In genomic region chr16:58127634-58128033, GRCh38 we compare ENCODE assay signal across 8 cellular contexts. TPM values are rescaled to one million over a fixed set of nuclear protein-coding genes. Genes with fewer than 3 reads are reported as not detected.
DNase-seq lines count a peak whose midpoint lies in the region; ATAC-seq and TF ChIP-seq lines count a peak whose summit lies in the region.

No MANE protein-coding gene starts in this region.

- 6% methylated on average over 4 of the region's 4 CpGs for WGBS in testis, 2 donors

- H3K4me3 Mint-ChIP-seq in activated CD4-positive, alpha-beta T cell treated with anti-CD3 and anti-CD28 coated beads, Interleukin-2, amount 10 ng/mL, durations not matched to agents 24 days and 14 days = peak overlapping the region; percentile 80
- H3K4me3 Mint-ChIP-seq in activated CD8-positive, alpha-beta T cell treated with anti-CD3 and anti-CD28 coated beads, Interleukin-2, amount 10 ng/mL, durations not matched to agents 7 days and 5 days = peak overlapping the region; percentile 86

- CTCF ChIA-PET in activated CD8-positive, alpha-beta T cell treated with anti-CD3 and anti-CD28 coated beads, Interleukin-2, amount 10 ng/mL, durations not matched to agents 7 days and 5 days (lab: Charles Lee) = interaction anchor here (0.6 to 2.4 kb wide), 10 partner anchors 15 to 209 kb away, joined by 3 to 14 read pairs (median 4); partner anchors contain the start of genes USB1 and ZNF319

- H3K27ac ChIP-seq in testis = peak overlapping the region in 1 of 2 donors; percentile 53

- no peaks in the 10 kb centered on the region for H3K27me3 Mint-ChIP-seq in activated CD4-positive, alpha-beta T cell treated with anti-CD3 and anti-CD28 coated beads, Interleukin-2, amount 10 ng/mL, durations not matched to agents 24 days and 14 days
- no peaks in the 10 kb centered on the region for H3K27me3 Mint-ChIP-seq in activated CD8-positive, alpha-beta T cell treated with anti-CD3 and anti-CD28 coated beads, Interleukin-2, amount 10 ng/mL, durations not matched to agents 7 days and 5 days (ENCODE audit: low read depth)

- intact Hi-C loops in activated CD4-positive, alpha-beta T cell treated with anti-CD3 and anti-CD28 coated beads, Interleukin-2, amount 10 ng/mL, durations not matched to agents 24 days and 14 days (cut with micrococcal nuclease) = loop anchor here (2.0 to 10.0 kb wide), 3 partner anchors 125 to 607 kb away; partner anchors contain the start of genes GOT2, USB1 and ZNF319
- intact Hi-C loops in testis (cut with DNase I; ENCODE audit: low total_unique reads) = no loop called here

- H3K4me3 ChIP-seq in testis = peak overlapping the region; percentile 79 to 95

- no peaks in the 10 kb centered on the region for H3K27me3 ChIP-seq in testis

- no peaks in the 10 kb centered on the region for H3K9me3 ChIP-seq in testis

- ATAC-seq in activated CD8-positive, alpha-beta T cell treated with anti-CD3 and anti-CD28 coated beads, Interleukin-2, amount 10 ng/mL, durations not matched to agents 7 days and 5 days = no peak
- no peak for ATAC-seq in HG02610 (IDR thresholded peaks at IDR 0.05; ENCODE audit: unreplicated experiment)

- peaks cover 5% of the 10 kb centered on the region for H3K36me3 Mint-ChIP-seq in activated CD4-positive, alpha-beta T cell treated with anti-CD3 and anti-CD28 coated beads, Interleukin-2, amount 10 ng/mL, durations not matched to agents 24 days and 14 days (ENCODE audit: low read depth)
- H3K36me3 Mint-ChIP-seq in activated CD8-positive, alpha-beta T cell treated with anti-CD3 and anti-CD28 coated beads, Interleukin-2, amount 10 ng/mL, durations not matched to agents 7 days and 5 days (ENCODE audit: low read depth) = peaks cover 11% of the 10 kb centered on the region

- H3K36me3 ChIP-seq in testis (ENCODE audit: low read depth, missing control alignments) = no peaks in the 10 kb centered on the region

- H3K27ac Mint-ChIP-seq in activated CD4-positive, alpha-beta T cell treated with anti-CD3 and anti-CD28 coated beads, Interleukin-2, amount 10 ng/mL, durations not matched to agents 24 days and 14 days = peak overlapping the region; percentile 73
- H3K27ac Mint-ChIP-seq in activated CD8-positive, alpha-beta T cell treated with anti-CD3 and anti-CD28 coated beads, Interleukin-2, amount 10 ng/mL, durations not matched to agents 7 days and 5 days = no peak overlapping the region

- H3K4me1 ChIP-seq in testis = peaks cover 29% of the 10 kb centered on the region

- POLR2A ChIA-PET in activated CD8-positive, alpha-beta T cell treated with anti-CD3 and anti-CD28 coated beads, Interleukin-2, amount 10 ng/mL, durations not matched to agents 7 days and 5 days (lab: Charles Lee) = no interaction called here

- peak; percentile 62 for DNase-seq in activated CD4-positive, alpha-beta T cell treated with anti-CD3 and anti-CD28 coated beads, Interleukin-2, amount 10 ng/mL, durations not matched to agents 24 days and 14 days
- DNase-seq in activated CD4-positive, alpha-beta T cell treated with anti-CD3 and anti-CD28 coated beads, Interleukin-2, amount 50 U/mL, for 48 hours = no peak
- no peak for DNase-seq in activated CD8-positive, alpha-beta T cell treated with anti-CD3 and anti-CD28 coated beads, Interleukin-2, amount 10 ng/mL, durations not matched to agents 7 days and 5 days
- DNase-seq in iris pigment epithelial cell (ENCODE audit: low read depth) (peak; percentile 15), testis (no peak), T-helper 9 cell (no peak), H4 (ENCODE audit: low spot score) (no peak)

- TF ChIP-seq CTCF in testis (IDR thresholded peaks at IDR 0.05) = no peak

- no peaks in the 10 kb centered on the region for H3K9me3 Mint-ChIP-seq in activated CD4-positive, alpha-beta T cell treated with anti-CD3 and anti-CD28 coated beads, Interleukin-2, amount 10 ng/mL, durations not matched to agents 24 days and 14 days
- peaks cover 3% of the 10 kb centered on the region for H3K9me3 Mint-ChIP-seq in activated CD8-positive, alpha-beta T cell treated with anti-CD3 and anti-CD28 coated beads, Interleukin-2, amount 10 ng/mL, durations not matched to agents 7 days and 5 days (ENCODE audit: insufficient read depth)

- peaks cover 40% of the 10 kb centered on the region for H3K4me1 Mint-ChIP-seq in activated CD4-positive, alpha-beta T cell treated with anti-CD3 and anti-CD28 coated beads, Interleukin-2, amount 10 ng/mL, durations not matched to agents 24 days and 14 days
- H3K4me1 Mint-ChIP-seq in activated CD8-positive, alpha-beta T cell treated with anti-CD3 and anti-CD28 coated beads, Interleukin-2, amount 10 ng/mL, durations not matched to agents 7 days and 5 days (ENCODE audit: low read depth) = peaks cover 50% of the 10 kb centered on the region

- no peak for TF ChIP-seq POLR2A in testis (IDR thresholded peaks at IDR 0.05)

RNA-seq across cellular contexts. Expression of gene CFAP20, which starts 1.5 kb away (rescaled TPM):
- 62.7 and 63.2 TPM in 2 replicates for total RNA-seq in activated CD4-positive, alpha-beta T cell treated with anti-CD3 and anti-CD28 coated beads, Interleukin-2, amount 10 ng/mL, durations not matched to agents 24 days and 14 days
- total RNA-seq in activated CD8-positive, alpha-beta T cell treated with anti-CD3 and anti-CD28 coated beads, Interleukin-2, amount 10 ng/mL, durations not matched to agents 7 days and 5 days = 10 to 100 TPM; 48.1 to 48.4 TPM
- 10 to 100 TPM; 91.5 to 92.4 TPM for total RNA-seq in testis
- polyA plus RNA-seq in testis (ENCODE audit: insufficient read depth, low read depth, low replicate concordance) = 98.6 TPM
- 89.4 and 100 TPM in 2 replicates for total RNA-seq in H4 (2014; rRNA removed; shearing (Covaris generic))

Comparison
In these comparisons a context has a peak if more than half of its experiments do, and no peak if none do; other contexts are left out.
1. DNase-seq: peak in activated CD4-positive, alpha-beta T cell treated with anti-CD3 and anti-CD28 coated beads, Interleukin-2, amount 10 ng/mL, durations not matched to agents 24 days and 14 days (single experiment) and iris pigment epithelial cell (single experiment); none in activated CD4-positive, alpha-beta T cell treated with anti-CD3 and anti-CD28 coated beads, Interleukin-2, amount 50 U/mL, for 48 hours (0 of 2), activated CD8-positive, alpha-beta T cell treated with anti-CD3 and anti-CD28 coated beads, Interleukin-2, amount 10 ng/mL, durations not matched to agents 7 days and 5 days (single experiment), testis (single experiment), T-helper 9 cell (single experiment) and H4 (single experiment).